ENCODE assay signal across 15 cellular contexts in the genomic region with DNA sequence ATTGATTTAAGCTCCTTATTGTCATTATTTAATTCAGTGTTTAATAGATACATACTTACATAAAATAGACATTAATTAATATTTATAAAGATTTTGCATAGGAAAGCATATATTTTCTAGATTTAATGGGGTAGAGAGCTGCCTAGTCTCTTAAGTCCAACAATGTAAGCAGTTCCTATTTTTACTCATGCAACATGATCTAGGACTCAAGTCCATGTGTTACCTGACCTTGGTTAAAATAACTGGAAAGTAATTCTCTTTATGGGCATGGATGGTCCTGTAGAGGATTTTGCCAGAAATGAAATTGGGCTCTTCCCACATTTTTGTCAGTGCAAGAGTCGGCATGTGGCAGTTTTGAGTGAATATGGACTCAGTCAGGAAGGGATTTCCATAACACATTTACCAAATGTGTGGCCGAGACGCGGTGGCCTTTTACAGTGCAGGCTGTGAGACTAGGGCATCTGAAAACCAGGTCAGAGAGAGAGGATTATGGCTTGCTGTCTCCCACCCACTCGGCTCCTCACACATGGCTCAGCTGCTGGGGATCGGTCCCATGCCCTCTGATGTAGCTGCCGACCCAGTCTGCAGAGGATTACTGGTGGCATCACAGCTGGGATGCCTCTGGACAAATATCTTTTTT.
"Had no signal": no experiment of that assay in that cellular context is flagged by ENCODE, and none has a peak within 500 bp of the region (broad histone marks: within the 10 kb centered on the region; RNA-seq: fewer than 3 reads in every experiment).

No MANE protein-coding gene starts in this region.

- H3K4me3 Mint-ChIP-seq: activated CD4-positive, alpha-beta memory T cell treated with anti-CD3 and anti-CD28 coated beads, Interleukin-2, amount 10 ng/mL, durations not matched to agents 7 days and 5 days; activated naive CD4-positive, alpha-beta T cell treated with anti-CD3 and anti-CD28 coated beads for 36 hours; activated T-helper 17 cell treated with anti-CD3 and anti-CD28 coated beads, Interleukin-2, amount 50 U/mL, for 72 hours; naive thymus-derived CD4-positive, alpha-beta T cell; T-cell had no signal

- H3K27me3 Mint-ChIP-seq: activated T-helper 17 cell treated with anti-CD3 and anti-CD28 coated beads, Interleukin-2, amount 50 U/mL, for 72 hours had no signal

- H3K9me3 Mint-ChIP-seq: activated CD4-positive, alpha-beta memory T cell treated with anti-CD3 and anti-CD28 coated beads, Interleukin-2, amount 10 ng/mL, durations not matched to agents 7 days and 5 days; activated naive CD4-positive, alpha-beta T cell treated with anti-CD3 and anti-CD28 coated beads for 36 hours; activated T-helper 17 cell treated with anti-CD3 and anti-CD28 coated beads, Interleukin-2, amount 50 U/mL, for 72 hours; naive thymus-derived CD4-positive, alpha-beta T cell; T-cell had no signal

- H3K27me3 ChIP-seq: adrenal gland had no signal

- H3K4me3 ChIP-seq: adrenal gland, lower lobe of right lung, prostate gland had no signal

- H3K4me1 ChIP-seq: prostate gland had no signal

- ATAC-seq: activated T-helper 17 cell treated with anti-CD3 and anti-CD28 coated beads, Interleukin-2, amount 50 U/mL, for 72 hours; lower lobe of right lung; naive thymus-derived CD4-positive, alpha-beta T cell; T-cell had no signal

- H3K4me1 Mint-ChIP-seq: activated T-helper 17 cell treated with anti-CD3 and anti-CD28 coated beads, Interleukin-2, amount 50 U/mL, for 72 hours had no signal

- H3K9me3 ChIP-seq: adrenal gland, lower lobe of right lung, prostate gland had no signal

- DNase-seq: activated CD4-positive, alpha-beta memory T cell treated with anti-CD3 and anti-CD28 coated beads, Interleukin-2, amount 10 ng/mL, durations not matched to agents 7 days and 5 days; activated CD8-positive, alpha-beta memory T cell treated with anti-CD3 and anti-CD28 coated beads, Interleukin-2, amount 50 U/mL, for 4 hours; activated naive CD4-positive, alpha-beta T cell treated with anti-CD3 and anti-CD28 coated beads for 36 hours; adrenal gland; dermis blood vessel endothelial cell; hippocampal formation; kidney glomerular epithelial cell; lower lobe of right lung; midbrain; naive thymus-derived CD4-positive, alpha-beta T cell; nucleus accumbens; T-cell; T1000 had no signal

- H3K27ac Mint-ChIP-seq: activated CD4-positive, alpha-beta memory T cell treated with anti-CD3 and anti-CD28 coated beads, Interleukin-2, amount 10 ng/mL, durations not matched to agents 7 days and 5 days; activated naive CD4-positive, alpha-beta T cell treated with anti-CD3 and anti-CD28 coated beads for 36 hours; activated T-helper 17 cell treated with anti-CD3 and anti-CD28 coated beads, Interleukin-2, amount 50 U/mL, for 72 hours; naive thymus-derived CD4-positive, alpha-beta T cell; T-cell had no signal

- H3K27ac ChIP-seq: adrenal gland, lower lobe of right lung, prostate gland had no signal

- H3K36me3 ChIP-seq: adrenal gland, lower lobe of right lung, prostate gland had no signal

- H3K36me3 Mint-ChIP-seq: naive thymus-derived CD4-positive, alpha-beta T cell; T-cell had no signal
